In genomic region chr7:106717997-106718871, GRCh38 we compare ENCODE assay signal across 8 cellular contexts. TPM values are rescaled to one million over a fixed set of nuclear protein-coding genes. Genes with fewer than 3 reads are reported as not detected.
DNase-seq lines count a peak whose midpoint lies in the region; ATAC-seq and TF ChIP-seq lines count a peak whose summit lies in the region.

No MANE protein-coding gene starts in this region.

- peak; percentile 32 for DNase-seq in GF-D8 (lab: John Stamatoyannopoulos, UW)
- DNase-seq in HFF-Myc (ENCODE audit: extremely low read depth, low read depth), result peak; percentile 99
- peak in 2 of 3 experiments; percentile 48 to 86 for DNase-seq in NCI-H1417 (lab: John Stamatoyannopoulos, UW)
- DNase-seq in activated CD4-positive, alpha-beta T cell treated with anti-CD3 and anti-CD28 coated beads, Interleukin-2, amount 50 U/mL, for 1 hour, result peak; percentile 39
- DNase-seq in epithelial cell of proximal tubule (ENCODE audit: low read depth), result peak; percentile 86
- no peak for DNase-seq in psoas muscle
- no peak for DNase-seq in NCI-H2171 treated with DMSO at 0.1 percent for 48 hours (lab: John Stamatoyannopoulos, UW)
- DNase-seq in testis, result no peak

- H3K27ac ChIP-seq in psoas muscle (peak overlapping the region; percentile 9), testis (no peak overlapping the region)

- 37 to 52% (median 47%) methylated on average over 3 of the region's 3 CpGs for WGBS in psoas muscle, 3 donors
- 44% methylated on average over 3 of the region's 3 CpGs for WGBS in testis, 2 donors

- H3K36me3 ChIP-seq in psoas muscle (ENCODE audit: insufficient read depth in 1 of 2, low read depth in 1 of 2) (no peaks in the 10 kb centered on the region), testis (ENCODE audit: low read depth, missing control alignments) (no peaks in the 10 kb centered on the region)

- ATAC-seq in psoas muscle, result peak in 1 of 4 donors; percentile 51

- H3K4me3 ChIP-seq in HFF-Myc (replicated peaks; ENCODE audit: low read depth, low read length), result no peak overlapping the region
- no peak overlapping the region for H3K4me3 ChIP-seq in epithelial cell of proximal tubule (ENCODE audit: low read depth, low read length)
- no peak overlapping the region for H3K4me3 ChIP-seq in psoas muscle
- H3K4me3 ChIP-seq in testis, result no peak overlapping the region

- intact Hi-C loops in psoas muscle (cut with DNase I) (no loop called here), testis (cut with DNase I; ENCODE audit: low total_unique reads) (no loop called here)

- no peaks in the 10 kb centered on the region for H3K27me3 ChIP-seq in psoas muscle (ENCODE audit: insufficient read depth in 3 of 3, low read length in 2 of 3)
- H3K27me3 ChIP-seq in testis, result no peaks in the 10 kb centered on the region

- TF ChIP-seq POLR2A in testis (IDR thresholded peaks at IDR 0.05), result no peak

- H3K9me3 ChIP-seq in psoas muscle (no peaks in the 10 kb centered on the region), testis (no peaks in the 10 kb centered on the region)

- TF ChIP-seq CTCF in HFF-Myc (IDR thresholded peaks at IDR 0.05; ENCODE audit: low read depth, low read length, missing control alignments), result no peak
- TF ChIP-seq CTCF in epithelial cell of proximal tubule (conservative IDR thresholded peaks at IDR 0.05; ENCODE audit: low read depth, low read length), result no peak
- no peak for TF ChIP-seq CTCF in psoas muscle (IDR thresholded peaks at IDR 0.05)
- no peak for TF ChIP-seq CTCF in testis (IDR thresholded peaks at IDR 0.05)

- H3K4me1 ChIP-seq in psoas muscle, result no peaks in the 10 kb centered on the region
- no peaks in the 10 kb centered on the region for H3K4me1 ChIP-seq in testis

RNA-seq across cellular contexts. Expression of gene CCDC71L, which starts 57.3 kb away (rescaled TPM):
- 25.8 and 35.3 TPM in 2 replicates for total RNA-seq in epithelial cell of proximal tubule
- 10 to 100 TPM in 1 of 4 donors, 1 to 10 TPM in 3; 4.2 to 12.4 (median 6.8) TPM for total RNA-seq in psoas muscle
- polyA plus RNA-seq in psoas muscle, result 1 to 10 TPM; 2.8 to 7.9 (median 4.5) TPM
- 10 to 100 TPM; 33.9 to 38.0 TPM for total RNA-seq in testis
- polyA plus RNA-seq in testis (ENCODE audit: insufficient read depth, low read depth, low replicate concordance), result 10.0 TPM

Comparison
In these comparisons a context has a peak if more than half of its experiments do, and no peak if none do; other contexts are left out.
1. DNase-seq: peak in GF-D8 (single experiment), HFF-Myc (single experiment), NCI-H1417 (2 of 3), activated CD4-positive, alpha-beta T cell treated with anti-CD3 and anti-CD28 coated beads, Interleukin-2, amount 50 U/mL, for 1 hour (single experiment) and epithelial cell of proximal tubule (single experiment); none in psoas muscle (0 of 2), NCI-H2171 treated with DMSO at 0.1 percent for 48 hours (single experiment) and testis (single experiment).